In genomic region chr2:58240595-58240937, GRCh38 we compare ENCODE assay signal across 8 cellular contexts. TPM values are rescaled to one million over a fixed set of nuclear protein-coding genes. Genes with fewer than 3 reads are reported as not detected.
DNase-seq lines count a peak whose midpoint lies in the region; ATAC-seq and TF ChIP-seq lines count a peak whose summit lies in the region.

No MANE protein-coding gene starts in this region.

- peaks cover 21% of the 10 kb centered on the region for H3K4me1 Mint-ChIP-seq in CD14-positive monocyte

- H3K27ac Mint-ChIP-seq in CD14-positive monocyte = peak overlapping the region in 4 of 7 donors; percentile 61 to 89 (median 86)

- peak overlapping the region; percentile 1 to 83 for H3K27ac ChIP-seq in coronary artery

- ATAC-seq in GM21786 (IDR thresholded peaks at IDR 0.05; ENCODE audit: unreplicated experiment) (peak; percentile 2), mucosa of descending colon (peak; percentile 27), omental fat pad (ENCODE audit: low FRiP score) (no peak)

- no peak for DNase-seq in CD14-positive monocyte (ENCODE audit: low spot score)
- peak; percentile 67 for DNase-seq in NCI-H748 (lab: John Stamatoyannopoulos, UW; ENCODE audit: unreplicated experiment)
- DNase-seq in coronary artery (ENCODE audit: low spot score) = no peak
- no peak for DNase-seq in mucosa of descending colon
- DNase-seq in GM13976 (ENCODE audit: low spot score) = no peak
- no peak for DNase-seq in omental fat pad (ENCODE audit: low spot score)
- DNase-seq in dedifferentiated amniotic fluid mesenchymal stem cell (ENCODE audit: extremely low spot score) = no peak

- peaks cover 0 to 5% (median 0%) of the 10 kb centered on the region in 3 donors for H3K27me3 Mint-ChIP-seq in CD14-positive monocyte (ENCODE audit: low read depth in 3 of 3)

- in situ Hi-C loops in GM13976 (cut with MboI; ENCODE audit: low sequenced_read_pairs, unreplicated experiment) = loop anchor here (25.0 kb wide), 1 partner anchor 328 kb away; no protein-coding TSS in a partner anchor

- H3K9me3 ChIP-seq in mucosa of descending colon = no peaks in the 10 kb centered on the region

- H3K4me3 Mint-ChIP-seq in CD14-positive monocyte = peak overlapping the region; percentile 96

- TF ChIP-seq CTCF in CD14-positive monocyte (IDR thresholded peaks at IDR 0.05) (no peak), coronary artery (IDR thresholded peaks at IDR 0.05) (no peak), mucosa of descending colon (IDR thresholded peaks at IDR 0.05) (no peak), GM13976 (IDR thresholded peaks at IDR 0.05; ENCODE audit: borderline replicate concordance, control extremely low read depth, extremely low read depth, insufficient read depth, missing control alignments) (no peak), omental fat pad (IDR thresholded peaks at IDR 0.05) (no peak)

- H3K36me3 ChIP-seq in mucosa of descending colon (ENCODE audit: low read depth) = no peaks in the 10 kb centered on the region

- H3K4me3 ChIP-seq in coronary artery (peak overlapping the region; percentile 97), mucosa of descending colon (peak overlapping the region; percentile 83)

- intact Hi-C loops in CD14-positive monocyte (cut with micrococcal nuclease) (no loop called here), mucosa of descending colon (cut with DNase I, micrococcal nuclease) (no loop called here)

- peaks cover 0 to 4% (median 0%) of the 10 kb centered on the region in 7 donors for H3K9me3 Mint-ChIP-seq in CD14-positive monocyte

- peaks cover 0 to 6% of the 10 kb centered on the region in 2 donors for H3K36me3 Mint-ChIP-seq in CD14-positive monocyte

- H3K4me1 ChIP-seq in mucosa of descending colon (ENCODE audit: low read depth) = peaks cover 6% of the 10 kb centered on the region

RNA-seq across cellular contexts. Expression of gene FANCL, which starts 0.6 kb away (rescaled TPM):
- 1 to 10 TPM; 2.2 to 2.5 TPM for polyA plus RNA-seq in CD14-positive monocyte
- 10 to 100 TPM; 19.5 to 33.5 (median 26.4) TPM for total RNA-seq in mucosa of descending colon
- 10 to 100 TPM; 12.1 to 19.2 (median 17.1) TPM for total RNA-seq in omental fat pad
